ENCODE assay signal across 15 cellular contexts in genomic region chr6:158640519-158640918, GRCh38. TPM values are rescaled to one million over a fixed set of nuclear protein-coding genes. Genes with fewer than 3 reads are reported as not detected.
A peak's percentile ranks its signal among the peaks of the same experiment; 100 is the strongest.
DNase-seq lines count a peak whose midpoint lies in the region; ATAC-seq and TF ChIP-seq lines count a peak whose summit lies in the region.
"Had no signal": no experiment of that assay in that cellular context is flagged by ENCODE, and none has a peak within 500 bp of the region (broad histone marks: within the 10 kb centered on the region; RNA-seq: fewer than 3 reads in every experiment).

No MANE protein-coding gene starts in this region.

- POLR2A ChIA-PET in activated CD8-positive, alpha-beta T cell treated with anti-CD3 and anti-CD28 coated beads, Interleukin-2, amount 10 ng/mL, durations not matched to agents 7 days and 5 days (lab: Charles Lee), result interaction anchor here (0.9 to 1.0 kb wide), 2 partner anchors 13 to 425 kb away, joined by 3 to 5 read pairs; no protein-coding TSS in a partner anchor

- H3K27ac ChIP-seq in skeletal muscle tissue (ENCODE audit: low read depth, low read length) (peak overlapping the region; percentile 49), WERI-Rb-1 (no peak overlapping the region)
- H3K27ac ChIP-seq: parathyroid adenoma had no signal

- no peak overlapping the region for H3K4me3 ChIP-seq in skeletal muscle tissue (ENCODE audit: low read length in 3 of 3)
- H3K4me3 ChIP-seq in WERI-Rb-1 (ENCODE audit: low read depth, low read length), result no peak overlapping the region

- TF ChIP-seq CTCF in glutamatergic neuron (IDR thresholded peaks at IDR 0.05; ENCODE audit: partially characterized antibody, unreplicated experiment) (no peak), WERI-Rb-1 (IDR thresholded peaks at IDR 0.05; ENCODE audit: low read depth, low read length) (no peak)

- peaks cover 66% of the 10 kb centered on the region for H3K4me1 Mint-ChIP-seq in activated CD8-positive, alpha-beta T cell treated with anti-CD3 and anti-CD28 coated beads, Interleukin-2, amount 10 ng/mL, durations not matched to agents 7 days and 5 days (ENCODE audit: low read depth)
- H3K4me1 Mint-ChIP-seq in glutamatergic neuron (ENCODE audit: low read depth, unreplicated experiment), result peaks cover 24% of the 10 kb centered on the region

- H3K9ac ChIP-seq in skeletal muscle tissue (ENCODE audit: low read depth in 1 of 3, low read length in 3 of 3), result peak overlapping the region in 2 of 3 donors; percentile 10 to 14
- H3K9ac ChIP-seq: parathyroid adenoma had no signal

- H3K27me3 ChIP-seq in skeletal muscle tissue (ENCODE audit: control insufficient read depth in 3 of 3, insufficient read depth in 3 of 3, low read length in 3 of 3) (no peaks in the 10 kb centered on the region), WERI-Rb-1 (ENCODE audit: insufficient read depth, low read depth, severe bottlenecking) (no peaks in the 10 kb centered on the region)

- no peaks in the 10 kb centered on the region for H3K9me3 ChIP-seq in skeletal muscle tissue (ENCODE audit: control insufficient read depth in 3 of 3, low read length in 3 of 3)
- no peaks in the 10 kb centered on the region for H3K9me3 ChIP-seq in WERI-Rb-1 (ENCODE audit: severe bottlenecking)

- peak; percentile 18 for DNase-seq in activated T-cell treated with anti-CD3 and anti-CD28 coated beads, Interleukin-2, amount 50 U/mL, for 1 hour
- DNase-seq in activated T-cell treated with anti-CD3 and anti-CD28 coated beads for 4 hours, result no peak
- DNase-seq in activated CD8-positive, alpha-beta T cell treated with anti-CD3 and anti-CD28 coated beads, Interleukin-2, amount 10 ng/mL, durations not matched to agents 7 days and 5 days, result peak; percentile 21
- no peak for DNase-seq in glutamatergic neuron
- DNase-seq in AG20443 (ENCODE audit: low spot score), result no peak
- no peak for DNase-seq in WERI-Rb-1
- DNase-seq: ACHN, DMS 273 treated with DMSO at 0.1 percent for 48 hours, mammary epithelial cell, NCI-H1048, NCI-H345, OCI-M1 had no signal

- CTCF ChIA-PET in activated CD8-positive, alpha-beta T cell treated with anti-CD3 and anti-CD28 coated beads, Interleukin-2, amount 10 ng/mL, durations not matched to agents 7 days and 5 days (lab: Charles Lee), result interaction anchor here (1.0 to 4.4 kb wide), 5 partner anchors 10 to 50 kb away, joined by 3 to 44 read pairs (median 6); partner anchors contain the start of gene SYTL3

- no peaks in the 10 kb centered on the region for H3K27me3 Mint-ChIP-seq in activated CD8-positive, alpha-beta T cell treated with anti-CD3 and anti-CD28 coated beads, Interleukin-2, amount 10 ng/mL, durations not matched to agents 7 days and 5 days (ENCODE audit: low read depth)
- peaks cover 8% of the 10 kb centered on the region for H3K27me3 Mint-ChIP-seq in glutamatergic neuron (ENCODE audit: unreplicated experiment)

- H3K4me1 ChIP-seq in skeletal muscle tissue (ENCODE audit: control insufficient read depth in 3 of 3, insufficient read depth in 3 of 3, low read length in 3 of 3), result peaks cover 32 to 53% (median 44%) of the 10 kb centered on the region in 3 donors

- peaks cover 67% of the 10 kb centered on the region for H3K36me3 Mint-ChIP-seq in activated CD8-positive, alpha-beta T cell treated with anti-CD3 and anti-CD28 coated beads, Interleukin-2, amount 10 ng/mL, durations not matched to agents 7 days and 5 days (ENCODE audit: low read depth)
- no peaks in the 10 kb centered on the region for H3K36me3 Mint-ChIP-seq in glutamatergic neuron (ENCODE audit: unreplicated experiment)

- H3K27ac Mint-ChIP-seq in activated CD8-positive, alpha-beta T cell treated with anti-CD3 and anti-CD28 coated beads, Interleukin-2, amount 10 ng/mL, durations not matched to agents 7 days and 5 days, result peak overlapping the region; percentile 80
- H3K27ac Mint-ChIP-seq in glutamatergic neuron (ENCODE audit: unreplicated experiment), result peak overlapping the region; percentile 56

- no peaks in the 10 kb centered on the region for H3K9me3 Mint-ChIP-seq in activated CD8-positive, alpha-beta T cell treated with anti-CD3 and anti-CD28 coated beads, Interleukin-2, amount 10 ng/mL, durations not matched to agents 7 days and 5 days (ENCODE audit: insufficient read depth)
- H3K9me3 Mint-ChIP-seq in glutamatergic neuron (ENCODE audit: unreplicated experiment), result peaks cover 16% of the 10 kb centered on the region

- H3K36me3 ChIP-seq in skeletal muscle tissue (ENCODE audit: control insufficient read depth in 3 of 3, insufficient read depth in 3 of 3, low read length in 3 of 3), result peaks cover 10 to 21% (median 16%) of the 10 kb centered on the region in 3 donors
- H3K36me3 ChIP-seq in WERI-Rb-1, result peaks cover 18% of the 10 kb centered on the region

- H3K4me3 Mint-ChIP-seq in activated CD8-positive, alpha-beta T cell treated with anti-CD3 and anti-CD28 coated beads, Interleukin-2, amount 10 ng/mL, durations not matched to agents 7 days and 5 days, result peak overlapping the region; percentile 32
- peak overlapping the region; percentile 72 for H3K4me3 Mint-ChIP-seq in glutamatergic neuron (ENCODE audit: unreplicated experiment)

- no peak for ATAC-seq in activated CD8-positive, alpha-beta T cell treated with anti-CD3 and anti-CD28 coated beads, Interleukin-2, amount 10 ng/mL, durations not matched to agents 7 days and 5 days
- no peak for ATAC-seq in GM19455 (IDR thresholded peaks at IDR 0.05; ENCODE audit: unreplicated experiment)

RNA-seq across cellular contexts. Expression of gene DYNLT1, which starts 4.0 kb away (rescaled TPM):
- total RNA-seq in activated CD8-positive, alpha-beta T cell treated with anti-CD3 and anti-CD28 coated beads, Interleukin-2, amount 10 ng/mL, durations not matched to agents 7 days and 5 days, result 10 to 100 TPM; 79.0 to 86.4 TPM
- total RNA-seq in glutamatergic neuron (ENCODE audit: unreplicated experiment) (261 TPM), skeletal muscle tissue (32.4 TPM)

RNA-seq across cellular contexts. Expression of gene SYTL3, which starts 9.3 kb away (rescaled TPM):
- 10 to 100 TPM; 43.5 to 48.3 TPM for total RNA-seq in activated CD8-positive, alpha-beta T cell treated with anti-CD3 and anti-CD28 coated beads, Interleukin-2, amount 10 ng/mL, durations not matched to agents 7 days and 5 days
- total RNA-seq in glutamatergic neuron (ENCODE audit: unreplicated experiment) (2.8 TPM), skeletal muscle tissue (5.7 TPM)

Comparison
In these comparisons a context has a peak if more than half of its experiments do, and no peak if none do; other contexts are left out.
1. DNase-seq: peak in activated T-cell treated with anti-CD3 and anti-CD28 coated beads, Interleukin-2, amount 50 U/mL, for 1 hour (single experiment) and activated CD8-positive, alpha-beta T cell treated with anti-CD3 and anti-CD28 coated beads, Interleukin-2, amount 10 ng/mL, durations not matched to agents 7 days and 5 days (single experiment); none in activated T-cell treated with anti-CD3 and anti-CD28 coated beads for 4 hours (single experiment), glutamatergic neuron (single experiment), AG20443 (single experiment) and WERI-Rb-1 (single experiment).